26 cellular contexts compared by ENCODE assay signal in genomic region chrX:12878536-12878935, GRCh38. TPM values are rescaled to one million over a fixed set of nuclear protein-coding genes. Genes with fewer than 3 reads are reported as not detected.
A peak's percentile ranks its signal among the peaks of the same experiment; 100 is the strongest.
DNase-seq lines count a peak whose midpoint lies in the region; ATAC-seq and TF ChIP-seq lines count a peak whose summit lies in the region.
"Had no signal": no experiment of that assay in that cellular context is flagged by ENCODE, and none has a peak within 500 bp of the region (broad histone marks: within the 10 kb centered on the region; RNA-seq: fewer than 3 reads in every experiment).

No MANE protein-coding gene starts in this region.

- H3K4me1 Mint-ChIP-seq in activated T-cell treated with anti-CD3 and anti-CD28 coated beads, Interleukin-2, amount 50 U/mL, for 24 hours (ENCODE audit: low read depth): no peaks in the 10 kb centered on the region
- H3K4me1 Mint-ChIP-seq: CD8-positive, alpha-beta memory T cell had no signal

- no peaks in the 10 kb centered on the region for H3K36me3 Mint-ChIP-seq in activated T-cell treated with anti-CD3 and anti-CD28 coated beads, Interleukin-2, amount 50 U/mL, for 24 hours (ENCODE audit: low read depth)
- H3K36me3 Mint-ChIP-seq: CD8-positive, alpha-beta memory T cell had no signal

- H3K9me3 Mint-ChIP-seq in activated T-cell treated with anti-CD3 and anti-CD28 coated beads, Interleukin-2, amount 50 U/mL, for 24 hours: no peaks in the 10 kb centered on the region
- H3K9me3 Mint-ChIP-seq: CD8-positive, alpha-beta memory T cell had no signal

- no peak overlapping the region for H3K4me3 Mint-ChIP-seq in activated T-cell treated with anti-CD3 and anti-CD28 coated beads, Interleukin-2, amount 50 U/mL, for 24 hours
- H3K4me3 Mint-ChIP-seq: CD14-positive monocyte; CD8-positive, alpha-beta memory T cell had no signal

- TF ChIP-seq CTCF in epithelial cell of esophagus (IDR thresholded peaks at IDR 0.05; ENCODE audit: insufficient read depth, low read depth, low read length, missing control alignments): no peak

- no peak overlapping the region for H3K4me3 ChIP-seq in epithelial cell of esophagus (ENCODE audit: low read length)
- H3K4me3 ChIP-seq: A549, GM23248, K562, MG63 had no signal

- DNase-seq in COLO829 (ENCODE audit: low spot score) (peak; percentile 82), SK-MEL-5 (ENCODE audit: low read depth, low spot score) (peak; percentile 51), epithelial cell of esophagus (ENCODE audit: low read depth) (peak; percentile 27), renal cortical epithelial cell (ENCODE audit: low read depth) (peak; percentile 50)
- DNase-seq in activated T-cell treated with anti-CD3 and anti-CD28 coated beads, Interleukin-2, amount 50 U/mL, for 24 hours: no peak
- DNase-seq: Calu3; CD8-positive, alpha-beta memory T cell; DMS79 treated with DMSO at 0.1 percent for 48 hours; GF-D8; GM23248; H7; Kasumi-1; MG63; NCI-H1105 treated with DMSO at 0.1 percent for 48 hours; NCI-H146; NCI-H1930; NCI-H446 treated with DMSO at 0.1 percent for 48 hours; NCI-H526; NCI-H82; NK-92 treated with Interleukin-12 subunit alpha and Interleukin-12 subunit beta, amount 100 ng/mL, for 24 hours; SHP77 treated with DMSO at 0.1 percent for 48 hours had no signal

- no peak overlapping the region for H3K27ac Mint-ChIP-seq in activated T-cell treated with anti-CD3 and anti-CD28 coated beads, Interleukin-2, amount 50 U/mL, for 24 hours
- H3K27ac Mint-ChIP-seq: CD8-positive, alpha-beta memory T cell had no signal

- H3K27me3 Mint-ChIP-seq in activated T-cell treated with anti-CD3 and anti-CD28 coated beads, Interleukin-2, amount 50 U/mL, for 24 hours: peaks cover 50% of the 10 kb centered on the region

- ATAC-seq in GM21619 (IDR thresholded peaks at IDR 0.05; ENCODE audit: unreplicated experiment): no peak
- no peak for ATAC-seq in GM21526 (IDR thresholded peaks at IDR 0.05; ENCODE audit: low FRiP score, unreplicated experiment)
- ATAC-seq: A549, K562 had no signal

- in situ Hi-C loops in SK-MEL-5 (cut with HindIII; ENCODE audit: low pct_unique_long_range_greater_than_20kb, low sequenced_read_pairs): no loop called here

RNA-seq across cellular contexts. Expression of gene TLR7, which starts 11.7 kb away (rescaled TPM):
- 0.03 TPM in 1 of 2 replicates, not detected in the other for total RNA-seq in SK-MEL-5 (2014; rRNA removed; shearing (Covaris generic))
- polyA plus RNA-seq in SK-MEL-5 (2015; cell fraction: cytosol; rRNA removed): not detected in 2 replicates
- not detected in 2 replicates for polyA plus RNA-seq in SK-MEL-5 (2015; cell fraction: nucleus; rRNA removed)
- not detected in 2 replicates for total RNA-seq in renal cortical epithelial cell
- total RNA-seq: Calu3; CD8-positive, alpha-beta memory T cell; GM23248; H7 had no signal
- polyA plus RNA-seq: A549; CD8-positive, alpha-beta memory T cell; GM23248 had no signal

RNA-seq across cellular contexts. Expression of gene TLR8, which starts 27.9 kb away (rescaled TPM):
- not detected in 2 replicates for total RNA-seq in SK-MEL-5 (2014; rRNA removed; shearing (Covaris generic))
- polyA plus RNA-seq in SK-MEL-5 (2015; cell fraction: cytosol; rRNA removed): not detected in 2 replicates
- not detected in 2 replicates for polyA plus RNA-seq in SK-MEL-5 (2015; cell fraction: nucleus; rRNA removed)
- total RNA-seq in renal cortical epithelial cell: not detected in 2 replicates
- total RNA-seq: Calu3, GM23248, H7, K562 had no signal
- polyA plus RNA-seq: A549; CD8-positive, alpha-beta memory T cell; GM23248; K562 had no signal
